Comparison of ENCODE assay signal across 8 cellular contexts in the genomic region with DNA sequence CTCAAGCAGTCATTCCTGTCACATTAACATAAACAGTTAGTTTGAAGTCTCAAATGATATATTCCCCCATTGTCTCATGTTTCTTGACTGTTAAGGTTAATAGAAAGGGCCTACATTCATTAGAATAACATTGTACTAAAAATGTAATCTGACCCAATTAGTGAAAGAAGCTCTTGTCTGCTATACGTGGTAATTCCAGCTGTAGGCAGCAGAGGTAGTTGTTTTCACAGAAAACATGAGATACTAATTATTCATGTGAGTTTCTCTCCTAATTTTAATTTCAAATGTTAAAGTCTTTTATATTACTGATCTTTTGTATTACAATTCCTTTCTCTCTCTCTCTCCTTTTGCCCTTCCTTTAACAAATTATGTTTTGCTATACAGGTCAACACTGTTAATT. TPM values are rescaled to one million over a fixed set of nuclear protein-coding genes. Genes with fewer than 3 reads are reported as not detected.
A peak's percentile ranks its signal among the peaks of the same experiment; 100 is the strongest.
DNase-seq lines count a peak whose midpoint lies in the region; ATAC-seq and TF ChIP-seq lines count a peak whose summit lies in the region.

No MANE protein-coding gene starts in this region.

- no peak for ATAC-seq in CD4-positive, CD25-positive, alpha-beta regulatory T cell (ENCODE audit: low read depth in 2 of 2)
- ATAC-seq in gastroesophageal sphincter: no peak
- no peak for ATAC-seq in stimulated activated memory B cell treated with anti-CD40 and anti-IgM and Interleukin-4, amounts not matched to agents 10 μg/mL and 1 μg/mL and 100 μg/mL, for 72 hours

- peak; percentile 1 to 34 (median 17) for DNase-seq in CD4-positive, CD25-positive, alpha-beta regulatory T cell
- DNase-seq in SK-MEL-5 (ENCODE audit: low read depth, low spot score) (peak; percentile 58), type B pancreatic cell (ENCODE audit: extremely low spot score, unreplicated experiment) (no peak), SKM-1 (lab: John Stamatoyannopoulos, UW; ENCODE audit: unreplicated experiment) (no peak)
- DNase-seq in central memory CD4-positive, alpha-beta T cell: no peak

- TF ChIP-seq EP300 in gastroesophageal sphincter (IDR thresholded peaks at IDR 0.05): no peak

- TF ChIP-seq POLR2A in gastroesophageal sphincter (IDR thresholded peaks at IDR 0.05): no peak

- no peaks in the 10 kb centered on the region for H3K36me3 ChIP-seq in CD4-positive, CD25-positive, alpha-beta regulatory T cell (ENCODE audit: control insufficient read depth, insufficient read depth, low read length)
- H3K36me3 ChIP-seq in HEK293 (ENCODE audit: control insufficient read depth in 2 of 2, insufficient read depth in 1 of 2, low read length in 2 of 2) (no peaks in the 10 kb centered on the region), gastroesophageal sphincter (no peaks in the 10 kb centered on the region)

- H3K4me3 Mint-ChIP-seq in CD4-positive, CD25-positive, alpha-beta regulatory T cell: no peak overlapping the region
- H3K4me3 Mint-ChIP-seq in type B pancreatic cell: no peak overlapping the region
- no peak overlapping the region for H3K4me3 Mint-ChIP-seq in stimulated activated memory B cell treated with anti-CD40 and anti-IgM and Interleukin-4, amounts not matched to agents 10 μg/mL and 1 μg/mL and 100 μg/mL, for 72 hours

- peaks cover 26% of the 10 kb centered on the region for H3K27me3 Mint-ChIP-seq in CD4-positive, CD25-positive, alpha-beta regulatory T cell
- H3K27me3 Mint-ChIP-seq in type B pancreatic cell: no peaks in the 10 kb centered on the region
- H3K27me3 Mint-ChIP-seq in stimulated activated memory B cell treated with anti-CD40 and anti-IgM and Interleukin-4, amounts not matched to agents 10 μg/mL and 1 μg/mL and 100 μg/mL, for 72 hours: no peaks in the 10 kb centered on the region

- 0 to 8% methylated on average over 1 of the region's 1 CpG for WGBS in gastroesophageal sphincter (ENCODE audit: low coverage in 1 of 2), 2 donors

- no peak overlapping the region for H3K4me3 ChIP-seq in CD4-positive, CD25-positive, alpha-beta regulatory T cell (ENCODE audit: low read depth, low read length)
- H3K4me3 ChIP-seq in HEK293 (ENCODE audit: low read depth, low read length) (no peak overlapping the region), gastroesophageal sphincter (no peak overlapping the region)

- H3K27ac ChIP-seq in CD4-positive, CD25-positive, alpha-beta regulatory T cell (ENCODE audit: insufficient read depth, low read length, poor library complexity, severe bottlenecking): no peak overlapping the region
- H3K27ac ChIP-seq in HEK293 (ENCODE audit: extremely low read depth, low read depth, low read length): no peak overlapping the region
- no peak overlapping the region for H3K27ac ChIP-seq in gastroesophageal sphincter

- POLR2A ChIA-PET in HEK293 (lab: Yijun Ruan, JAX): no interaction called here

- H3K9me3 Mint-ChIP-seq in CD4-positive, CD25-positive, alpha-beta regulatory T cell: no peaks in the 10 kb centered on the region
- no peaks in the 10 kb centered on the region for H3K9me3 Mint-ChIP-seq in type B pancreatic cell
- H3K9me3 Mint-ChIP-seq in stimulated activated memory B cell treated with anti-CD40 and anti-IgM and Interleukin-4, amounts not matched to agents 10 μg/mL and 1 μg/mL and 100 μg/mL, for 72 hours: no peaks in the 10 kb centered on the region

- peak; percentile 21; the same call in 1 of the 2 replicates for TF ChIP-seq CTCF in HEK293 (tag by site-specific recombination; IDR thresholded peaks at IDR 0.05)
- peak; percentile 28 to 57 (median 48) for TF ChIP-seq CTCF in gastroesophageal sphincter (IDR thresholded peaks at IDR 0.05)
- peak; percentile 72 for TF ChIP-seq CTCF in type B pancreatic cell (conservative IDR thresholded peaks at IDR 0.05)

- peaks cover 8% of the 10 kb centered on the region for H3K27me3 ChIP-seq in CD4-positive, CD25-positive, alpha-beta regulatory T cell (ENCODE audit: control insufficient read depth, insufficient read depth, low read length)
- no peaks in the 10 kb centered on the region for H3K27me3 ChIP-seq in gastroesophageal sphincter

- H3K4me1 Mint-ChIP-seq in CD4-positive, CD25-positive, alpha-beta regulatory T cell: no peaks in the 10 kb centered on the region
- no peaks in the 10 kb centered on the region for H3K4me1 Mint-ChIP-seq in type B pancreatic cell (ENCODE audit: unreplicated experiment)
- peaks cover 6% of the 10 kb centered on the region for H3K4me1 Mint-ChIP-seq in stimulated activated memory B cell treated with anti-CD40 and anti-IgM and Interleukin-4, amounts not matched to agents 10 μg/mL and 1 μg/mL and 100 μg/mL, for 72 hours

- CTCF ChIA-PET in HEK293 (lab: Yijun Ruan, JAX): interaction anchor here (0.6 to 3.6 kb wide), 11 partner anchors 9 to 645 kb away, joined by 3 to 13 read pairs (median 4); no protein-coding TSS in a partner anchor

- no peaks in the 10 kb centered on the region for H3K4me1 ChIP-seq in CD4-positive, CD25-positive, alpha-beta regulatory T cell (ENCODE audit: control insufficient read depth, insufficient read depth, low read length, poor library complexity, severe bottlenecking)
- H3K4me1 ChIP-seq in HEK293 (ENCODE audit: control insufficient read depth, insufficient read depth, low read length) (no peaks in the 10 kb centered on the region), gastroesophageal sphincter (no peaks in the 10 kb centered on the region)

- H3K9me3 ChIP-seq in CD4-positive, CD25-positive, alpha-beta regulatory T cell (ENCODE audit: control insufficient read depth in 2 of 2, low read length in 2 of 2): no peaks in the 10 kb centered on the region
- no peaks in the 10 kb centered on the region for H3K9me3 ChIP-seq in HEK293 (ENCODE audit: control insufficient read depth, insufficient read depth, low read depth, low read length)
- H3K9me3 ChIP-seq in gastroesophageal sphincter: no peaks in the 10 kb centered on the region

- H3K36me3 Mint-ChIP-seq in CD4-positive, CD25-positive, alpha-beta regulatory T cell: no peaks in the 10 kb centered on the region
- no peaks in the 10 kb centered on the region for H3K36me3 Mint-ChIP-seq in type B pancreatic cell
- no peaks in the 10 kb centered on the region for H3K36me3 Mint-ChIP-seq in stimulated activated memory B cell treated with anti-CD40 and anti-IgM and Interleukin-4, amounts not matched to agents 10 μg/mL and 1 μg/mL and 100 μg/mL, for 72 hours

- H3K27ac Mint-ChIP-seq in CD4-positive, CD25-positive, alpha-beta regulatory T cell: no peak overlapping the region
- H3K27ac Mint-ChIP-seq in type B pancreatic cell: no peak overlapping the region
- H3K27ac Mint-ChIP-seq in stimulated activated memory B cell treated with anti-CD40 and anti-IgM and Interleukin-4, amounts not matched to agents 10 μg/mL and 1 μg/mL and 100 μg/mL, for 72 hours: no peak overlapping the region

- in situ Hi-C loops in SK-MEL-5 (cut with HindIII; ENCODE audit: low pct_unique_long_range_greater_than_20kb, low sequenced_read_pairs): no loop called here

TF ChIP-seq in HEK293, 187 proteins besides CTCF, POLR2A, EP300 and RAD21 (continues in another document):
- peak; percentile 45; the same call in 1 of the 2 replicates for TF ChIP-seq PRDM1 (tag by site-specific recombination; IDR thresholded peaks at IDR 0.05)
- TF ChIP-seq OSR2 (tag by site-specific recombination; IDR thresholded peaks at IDR 0.05): 0 out of 2 replicates have a peak, but pooled peaks have one; percentile 20
- TF ChIP-seq ZNF654 (tag by site-specific recombination; IDR thresholded peaks at IDR 0.05; ENCODE audit: low read depth): peak; percentile 78
- TF ChIP-seq ZNF132 (tag by site-specific recombination; IDR thresholded peaks at IDR 0.05; ENCODE audit: borderline replicate concordance): no peak
- peak; percentile 58; the same call in 1 of the 2 replicates for TF ChIP-seq TCF7L2 (IDR thresholded peaks at IDR 0.05; ENCODE audit: borderline replicate concordance, low read depth, low read length)
- no peak for TF ChIP-seq HOXD13 (CRISPR knock-in tag; IDR thresholded peaks at IDR 0.05; ENCODE audit: borderline replicate concordance)
- TF ChIP-seq ZNF76 (tag by site-specific recombination; IDR thresholded peaks at IDR 0.05; ENCODE audit: borderline replicate concordance, low read depth): no peak
- peak; percentile 46; the same call in 1 of the 2 replicates for TF ChIP-seq SP7 (tag by site-specific recombination; IDR thresholded peaks at IDR 0.05)
- TF ChIP-seq, protein P1, sequence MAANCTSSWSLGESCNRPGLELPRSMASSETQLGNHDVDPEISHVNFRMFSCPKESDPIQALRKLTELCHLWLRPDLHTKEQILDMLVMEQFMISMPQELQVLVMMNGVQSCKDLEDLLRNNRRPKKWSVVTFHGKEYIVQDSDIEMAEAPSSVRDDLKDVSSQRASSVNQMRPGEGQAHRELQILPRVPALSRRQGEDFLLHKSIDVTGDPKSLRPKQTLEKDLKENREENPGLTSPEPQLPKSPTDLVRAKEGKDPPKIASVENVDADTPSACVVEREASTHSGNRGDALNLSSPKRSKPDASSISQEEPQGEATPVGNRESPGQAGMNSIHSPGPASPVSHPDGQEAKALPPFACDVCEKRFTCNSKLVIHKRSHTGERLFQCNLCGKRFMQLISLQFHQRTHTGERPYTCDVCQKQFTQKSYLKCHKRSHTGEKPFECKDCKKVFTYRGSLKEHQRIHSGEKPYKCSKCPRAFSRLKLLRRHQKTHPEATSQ (tag by site-specific recombination; IDR thresholded peaks at IDR 0.05): no peak

RNA-seq across cellular contexts. Expression of a gene that starts 26.0 kb away (rescaled TPM):
- total RNA-seq in CD4-positive, CD25-positive, alpha-beta regulatory T cell: 44.5 TPM
- 10 to 100 TPM; 27.9 to 36.0 (median 30.7) TPM for polyA plus RNA-seq in CD4-positive, CD25-positive, alpha-beta regulatory T cell
- 50.8 and 52.7 TPM in 2 replicates for total RNA-seq in SK-MEL-5 (2014; rRNA removed; shearing (Covaris generic))
- polyA plus RNA-seq in SK-MEL-5 (2015; cell fraction: cytosol; rRNA removed): 25.1 and 35.4 TPM in 2 replicates
- 16.9 and 28.2 TPM in 2 replicates for polyA plus RNA-seq in SK-MEL-5 (2015; cell fraction: nucleus; rRNA removed)
- total RNA-seq in gastroesophageal sphincter (10 to 100 TPM; 33.8 to 38.6 (median 36.0) TPM), type B pancreatic cell (ENCODE audit: low replicate concordance) (43.7 and 48.4 TPM in 2 replicates)

RNA-seq across cellular contexts. Expression of a gene that starts 40.0 kb away (rescaled TPM):
- total RNA-seq in CD4-positive, CD25-positive, alpha-beta regulatory T cell: 22.1 TPM
- 10 to 100 TPM; 37.4 to 44.8 (median 42.7) TPM for polyA plus RNA-seq in CD4-positive, CD25-positive, alpha-beta regulatory T cell
- total RNA-seq in SK-MEL-5 (2014; rRNA removed; shearing (Covaris generic)): 48.3 and 50.1 TPM in 2 replicates
- polyA plus RNA-seq in SK-MEL-5 (2015; cell fraction: cytosol; rRNA removed): 17.2 and 24.2 TPM in 2 replicates
- polyA plus RNA-seq in SK-MEL-5 (2015; cell fraction: nucleus; rRNA removed): 7.3 and 8.0 TPM in 2 replicates
- total RNA-seq in gastroesophageal sphincter (10 to 100 TPM; 32.1 to 45.8 (median 38.9) TPM), type B pancreatic cell (ENCODE audit: low replicate concordance) (41.3 and 50.8 TPM in 2 replicates)

Comparison
In these comparisons a context has a peak if more than half of its experiments do, and no peak if none do; other contexts are left out.
1. DNase-seq: peak in CD4-positive, CD25-positive, alpha-beta regulatory T cell (3 of 3) and SK-MEL-5 (single experiment); none in type B pancreatic cell (single experiment), central memory CD4-positive, alpha-beta T cell (single experiment) and SKM-1 (single experiment).
2. CTCF ChIP-seq: peak in every context shown above with its lines; median percentile 72 in type B pancreatic cell; 48 in gastroesophageal sphincter; 21 in HEK293.